ENCODE assay signal across 19 cellular contexts in the genomic region with DNA sequence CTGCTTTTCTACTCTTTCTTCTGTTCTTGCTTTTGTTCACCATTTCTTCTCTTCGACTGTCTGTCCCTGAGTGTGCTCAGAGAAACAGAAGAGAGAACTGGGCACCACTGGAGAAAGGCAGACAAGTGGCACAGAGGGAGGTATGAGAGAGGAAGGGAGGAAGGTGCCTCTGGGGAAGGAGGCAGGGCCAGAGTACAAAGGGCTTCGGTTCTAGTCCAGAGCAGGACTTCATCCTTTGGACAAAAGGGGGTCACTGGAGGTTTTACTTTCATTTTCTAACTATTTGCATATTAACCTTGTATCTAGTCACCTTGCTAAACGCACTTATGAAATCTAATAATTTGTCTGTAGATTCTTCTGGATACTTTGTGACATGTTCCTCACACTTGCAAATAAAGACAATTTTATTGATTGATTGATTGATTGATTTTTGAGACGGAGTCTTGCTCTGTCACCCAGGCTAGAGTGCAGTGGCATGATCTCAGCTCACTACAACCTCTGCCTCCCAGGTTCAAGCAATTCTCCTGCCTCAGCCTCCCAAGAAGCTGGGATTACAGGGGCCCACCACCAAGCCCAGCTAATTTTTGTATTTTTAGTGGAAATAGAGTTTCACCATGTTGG. TPM values are rescaled to one million over a fixed set of nuclear protein-coding genes. Genes with fewer than 3 reads are reported as not detected.
DNase-seq lines count a peak whose midpoint lies in the region; ATAC-seq, FAIRE-seq and TF ChIP-seq lines count a peak whose summit lies in the region.
"Had no signal": no experiment of that assay in that cellular context is flagged by ENCODE, and none has a peak within 500 bp of the region (broad histone marks: within the 10 kb centered on the region; RNA-seq: fewer than 3 reads in every experiment).

No MANE protein-coding gene starts in this region.

- no peak overlapping the region for H3K14ac ChIP-seq in trophoblast cell (ENCODE audit: low read length)

- H3K9me2 ChIP-seq in Karpas-422 (replicated peaks; ENCODE audit: insufficient read depth, low read length), result no peaks in the 10 kb centered on the region

- DNase-seq in GM12891 (ENCODE audit: insufficient read length, low spot score) (no peak), Karpas-422 (no peak), osteoblast (ENCODE audit: insufficient read length, low spot score, missing footprints) (no peak), trophoblast cell (no peak), NCI-H2196 (lab: John Stamatoyannopoulos, UW; ENCODE audit: unreplicated experiment) (no peak)
- DNase-seq: activated naive CD4-positive, alpha-beta T cell; C1 segment of cervical spinal cord; DMS79 treated with DMSO at 0.1 percent for 48 hours; foreskin melanocyte; left cardiac atrium; NCI-H2029; NCI-H524 treated with DMSO at 0.1 percent for 48 hours; occipital lobe; sigmoid colon; SW 1271 had no signal

- H3K9me3 Mint-ChIP-seq in activated T-helper 17 cell treated with anti-CD3 and anti-CD28 coated beads, Interleukin-2, amount 50 U/mL, for 72 hours, result no peaks in the 10 kb centered on the region

- no peak overlapping the region for H3K27ac ChIP-seq in Karpas-422 (ENCODE audit: low read length)
- no peak overlapping the region for H3K27ac ChIP-seq in osteoblast (ENCODE audit: low read depth, low read length)
- no peak overlapping the region for H3K27ac ChIP-seq in trophoblast cell (ENCODE audit: low read depth, low read length)
- H3K27ac ChIP-seq: ascending aorta, coronary artery, sigmoid colon had no signal

- H3K18ac ChIP-seq in trophoblast cell (ENCODE audit: low read length), result no peak overlapping the region

- no CpG with 5 or more reads among the region's 4 CpGs for WGBS in trophoblast cell (ENCODE audit: extremely low coverage, insufficient coverage, insufficient read length)

- H4K12ac ChIP-seq in trophoblast cell (ENCODE audit: low read depth, low read length), result no peak overlapping the region

- H3K23ac ChIP-seq in trophoblast cell (ENCODE audit: low read length), result no peak overlapping the region

- no peak overlapping the region for H2AK5ac ChIP-seq in trophoblast cell (ENCODE audit: low read length)

- H3K4me2 ChIP-seq in Karpas-422 (ENCODE audit: low read depth, low read length, poor library complexity, severe bottlenecking), result peak overlapping the region; percentile 52
- H3K4me2 ChIP-seq in osteoblast (ENCODE audit: insufficient read depth, low read length), result no peak overlapping the region
- no peak overlapping the region for H3K4me2 ChIP-seq in trophoblast cell (ENCODE audit: low read length)

- no peak overlapping the region for H2BK5ac ChIP-seq in trophoblast cell (ENCODE audit: low read depth, low read length, poor library complexity)

- H2AFZ ChIP-seq in Karpas-422 (ENCODE audit: low read length) (peak overlapping the region; percentile 33; the same call in 1 of the 2 replicates), osteoblast (ENCODE audit: low read length) (peak overlapping the region; percentile 56), trophoblast cell (ENCODE audit: insufficient read depth, low read length, poor library complexity) (no peak overlapping the region)

- H3K4ac ChIP-seq in trophoblast cell (ENCODE audit: low read depth, low read length), result no peak overlapping the region

- no peak overlapping the region for H2BK120ac ChIP-seq in trophoblast cell (ENCODE audit: insufficient read depth, low read length, poor library complexity)

- H2BK12ac ChIP-seq in trophoblast cell (ENCODE audit: low read length), result no peak overlapping the region

- ATAC-seq in activated T-helper 17 cell treated with anti-CD3 and anti-CD28 coated beads, Interleukin-2, amount 50 U/mL, for 72 hours (replicated peaks), result no peak
- no peak for ATAC-seq in HG02623 (IDR thresholded peaks at IDR 0.05; ENCODE audit: unreplicated experiment)
- ATAC-seq: left cardiac atrium had no signal

- H3K9ac ChIP-seq in Karpas-422 (ENCODE audit: low read length), result 0 out of 2 replicates have a peak overlapping the region, but pooled peaks have one; percentile 1
- no peak overlapping the region for H3K9ac ChIP-seq in trophoblast cell (ENCODE audit: low read length)

- H4K20me1 ChIP-seq in Karpas-422 (ENCODE audit: insufficient read depth, low read depth, low read length) (no peaks in the 10 kb centered on the region), osteoblast (ENCODE audit: insufficient read depth, low read length) (no peaks in the 10 kb centered on the region)

- H3K36me3 ChIP-seq in Karpas-422 (ENCODE audit: insufficient read depth, low read length), result no peaks in the 10 kb centered on the region
- H3K36me3 ChIP-seq in osteoblast (ENCODE audit: insufficient read depth, low read length), result no peaks in the 10 kb centered on the region
- peaks cover 30 to 48% of the 10 kb centered on the region in 2 experiments for H3K36me3 ChIP-seq in trophoblast cell (ENCODE audit: control insufficient read depth in 1 of 2, insufficient read depth in 2 of 2, low read length in 2 of 2)
- H3K36me3 ChIP-seq: ascending aorta, sigmoid colon had no signal

- no peak for FAIRE-seq in GM12891 (lab: Jason Lieb, UNC)

- no peak overlapping the region for H4K91ac ChIP-seq in trophoblast cell (ENCODE audit: low read depth, low read length)

- H3K4me3 ChIP-seq in Karpas-422 (ENCODE audit: low read length) (peak overlapping the region; percentile 20; the same call in 1 of the 2 replicates), osteoblast (ENCODE audit: insufficient read depth, low read length) (no peak overlapping the region), trophoblast cell (ENCODE audit: low read depth, low read length) (no peak overlapping the region)
- H3K4me3 ChIP-seq: ascending aorta, coronary artery, sigmoid colon had no signal

- H3K4me3 Mint-ChIP-seq in activated T-helper 17 cell treated with anti-CD3 and anti-CD28 coated beads, Interleukin-2, amount 50 U/mL, for 72 hours, result no peak overlapping the region

- H3K4me1 ChIP-seq in Karpas-422 (ENCODE audit: low read length) (peaks cover 16% of the 10 kb centered on the region), osteoblast (ENCODE audit: insufficient read depth, low read length) (peaks cover 9% of the 10 kb centered on the region), trophoblast cell (ENCODE audit: control insufficient read depth in 1 of 2, insufficient read depth in 2 of 2, low read length in 2 of 2) (no peaks in the 10 kb centered on the region)
- H3K4me1 ChIP-seq: ascending aorta, sigmoid colon had no signal

- H3K9me3 ChIP-seq in Karpas-422 (ENCODE audit: low read length), result no peaks in the 10 kb centered on the region
- H3K9me3 ChIP-seq in osteoblast (ENCODE audit: low read depth, low read length), result no peaks in the 10 kb centered on the region
- H3K9me3 ChIP-seq in trophoblast cell (ENCODE audit: insufficient read depth, low read depth, low read length), result peaks cover 4% of the 10 kb centered on the region
- H3K9me3 ChIP-seq: ascending aorta, sigmoid colon had no signal

- H3K79me2 ChIP-seq in Karpas-422 (ENCODE audit: low read length), result no peaks in the 10 kb centered on the region
- H3K79me2 ChIP-seq in osteoblast (ENCODE audit: insufficient read depth, low read length), result no peaks in the 10 kb centered on the region
- no peaks in the 10 kb centered on the region for H3K79me2 ChIP-seq in trophoblast cell (ENCODE audit: control insufficient read depth, insufficient read depth, low read length, poor library complexity)

- H3K27me3 ChIP-seq in Karpas-422 (ENCODE audit: low read length), result no peaks in the 10 kb centered on the region
- no peaks in the 10 kb centered on the region for H3K27me3 ChIP-seq in osteoblast (ENCODE audit: insufficient read depth, low read length)
- H3K27me3 ChIP-seq in trophoblast cell (ENCODE audit: insufficient read depth, low read length), result no peaks in the 10 kb centered on the region
- H3K27me3 ChIP-seq: ascending aorta, sigmoid colon had no signal

- no peak for TF ChIP-seq CTCF in osteoblast (IDR thresholded peaks at IDR 0.05; ENCODE audit: extremely low read depth, low read depth, low read length)

- no peaks in the 10 kb centered on the region for H3K36me3 Mint-ChIP-seq in activated T-helper 17 cell treated with anti-CD3 and anti-CD28 coated beads, Interleukin-2, amount 50 U/mL, for 72 hours (ENCODE audit: low read depth)

- H3K27me3 Mint-ChIP-seq in activated T-helper 17 cell treated with anti-CD3 and anti-CD28 coated beads, Interleukin-2, amount 50 U/mL, for 72 hours, result peaks cover 3% of the 10 kb centered on the region

- peak overlapping the region; percentile 19 for H3K27ac Mint-ChIP-seq in activated T-helper 17 cell treated with anti-CD3 and anti-CD28 coated beads, Interleukin-2, amount 50 U/mL, for 72 hours

- no peaks in the 10 kb centered on the region for H3K79me1 ChIP-seq in trophoblast cell (ENCODE audit: low read length)

- H4K8ac ChIP-seq in trophoblast cell (ENCODE audit: low read depth, low read length), result no peak overlapping the region

- H3K4me1 Mint-ChIP-seq in activated T-helper 17 cell treated with anti-CD3 and anti-CD28 coated beads, Interleukin-2, amount 50 U/mL, for 72 hours, result peaks cover 4% of the 10 kb centered on the region

- TF ChIP-seq POLR2A in GM12891 (IDR thresholded peaks at IDR 0.05; ENCODE audit: low read depth, low read length), result no peak

TF ChIP-seq in GM12891, 5 proteins besides CTCF, POLR2A, EP300 and RAD21:
- TF ChIP-seq POLR2AphosphoS5 (IDR thresholded peaks at IDR 0.05; ENCODE audit: low read depth, low read length) (no peak), SPI1 (IDR thresholded peaks at IDR 0.05; ENCODE audit: low read depth, low read length) (no peak), PAX5 (IDR thresholded peaks at IDR 0.05; ENCODE audit: insufficient read depth, low read length, severe bottlenecking) (no peak), TAF1 (IDR thresholded peaks at IDR 0.05; ENCODE audit: low read depth, low read length) (no peak), POU2F2 (IDR thresholded peaks at IDR 0.05; ENCODE audit: low read depth, low read length) (0 out of 2 replicates have a peak, but pooled peaks have one; percentile 40)

RNA-seq across cellular contexts. Expression of gene ITGB4, which starts 13.5 kb away (rescaled TPM):
- polyA plus RNA-seq in GM12891 (2012; ENCODE audit: low read depth, missing spikeins), result 1.2 TPM
- 0.11 and 0.19 TPM in 2 replicates for total RNA-seq in Karpas-422 (2014; rRNA removed; shearing (Covaris generic); ENCODE audit: low replicate concordance)
- total RNA-seq in activated T-helper 17 cell treated with anti-CD3 and anti-CD28 coated beads, Interleukin-2, amount 50 U/mL, for 72 hours, result 1 to 10 TPM in 1 of 2 donors, under 1 TPM in 1; 0.54 to 1.2 TPM
- total RNA-seq in osteoblast, result 0.29 and 0.36 TPM in 2 replicates
- polyA plus RNA-seq in trophoblast cell (2013), result 81.0 and 90.8 TPM in 2 replicates

RNA-seq across cellular contexts. Expression of gene GALK1, which starts 30.2 kb away (rescaled TPM):
- 18.8 TPM for polyA plus RNA-seq in GM12891 (2012; ENCODE audit: low read depth, missing spikeins)
- total RNA-seq in Karpas-422 (2014; rRNA removed; shearing (Covaris generic); ENCODE audit: low replicate concordance), result 23.9 and 28.3 TPM in 2 replicates
- 10 to 100 TPM; 43.4 to 51.4 TPM for total RNA-seq in activated T-helper 17 cell treated with anti-CD3 and anti-CD28 coated beads, Interleukin-2, amount 50 U/mL, for 72 hours
- total RNA-seq in osteoblast, result 25.3 and 27.7 TPM in 2 replicates
- 14.2 TPM in 2 replicates for polyA plus RNA-seq in trophoblast cell (2013)

RNA-seq across cellular contexts. Expression of gene UNK, which starts 49.8 kb away (rescaled TPM):
- 20.3 TPM for polyA plus RNA-seq in GM12891 (2012; ENCODE audit: low read depth, missing spikeins)
- total RNA-seq in Karpas-422 (2014; rRNA removed; shearing (Covaris generic); ENCODE audit: low replicate concordance), result 22.9 and 49.0 TPM in 2 replicates
- total RNA-seq in activated T-helper 17 cell treated with anti-CD3 and anti-CD28 coated beads, Interleukin-2, amount 50 U/mL, for 72 hours, result 10 to 100 TPM; 19.0 to 22.1 TPM
- 18.5 and 23.6 TPM in 2 replicates for total RNA-seq in osteoblast
- 20.5 and 22.3 TPM in 2 replicates for polyA plus RNA-seq in trophoblast cell (2013)
